In the genomic region with DNA sequence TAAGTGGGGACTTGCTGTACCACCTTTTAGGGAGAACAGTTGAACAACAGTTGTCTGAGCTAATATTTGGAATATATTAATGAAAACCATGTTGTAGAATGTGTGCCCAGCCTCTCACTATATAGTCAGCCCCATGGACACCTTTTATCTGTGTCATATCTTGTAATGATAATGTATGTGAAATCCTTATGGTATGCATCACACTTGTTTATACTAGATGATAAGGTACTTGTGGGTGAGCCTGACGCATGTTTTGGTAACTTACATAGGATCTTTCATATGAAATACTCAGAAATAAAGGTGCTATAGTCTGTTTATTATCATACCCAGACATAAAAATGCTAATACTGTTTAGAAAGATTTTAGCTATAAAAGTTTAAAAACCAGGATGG, we compare ENCODE assay signal across 24 cellular contexts.
"Had no signal": no experiment of that assay in that cellular context is flagged by ENCODE, and none has a peak within 500 bp of the region (broad histone marks: within the 10 kb centered on the region; RNA-seq: fewer than 3 reads in every experiment).

No MANE protein-coding gene starts in this region.

- H3K9me3 ChIP-seq: esophagus squamous epithelium, gastroesophageal sphincter, neutrophil, ovary, prostate gland, tibial nerve had no signal

- ATAC-seq: gastroesophageal sphincter, heart left ventricle, left cardiac atrium, T-cell had no signal

- H3K36me3 ChIP-seq: ascending aorta, breast epithelium, esophagus squamous epithelium, gastroesophageal sphincter, heart left ventricle, neutrophil, ovary, prostate gland, SJCRH30, tibial nerve, WERI-Rb-1 had no signal

- H3K36me3 Mint-ChIP-seq: activated naive CD4-positive, alpha-beta T cell treated with anti-CD3 and anti-CD28 coated beads, Interleukin-2, amount 10 ng/mL, durations not matched to agents 7 days and 5 days had no signal

- H3K4me3 ChIP-seq: ascending aorta, breast epithelium, coronary artery, esophagus squamous epithelium, gastroesophageal sphincter, heart left ventricle, ovary, prostate gland, SJCRH30, tibial nerve had no signal

- FAIRE-seq: islet of Langerhans, TTC549 had no signal

- H3K4me1 Mint-ChIP-seq: activated naive CD4-positive, alpha-beta T cell treated with anti-CD3 and anti-CD28 coated beads, Interleukin-2, amount 10 ng/mL, durations not matched to agents 7 days and 5 days; nephron had no signal

- H3K27me3 Mint-ChIP-seq: activated naive CD4-positive, alpha-beta T cell treated with anti-CD3 and anti-CD28 coated beads, Interleukin-2, amount 10 ng/mL, durations not matched to agents 7 days and 5 days; T-cell had no signal

- H3K27ac Mint-ChIP-seq: activated naive CD4-positive, alpha-beta T cell treated with anti-CD3 and anti-CD28 coated beads, Interleukin-2, amount 10 ng/mL, durations not matched to agents 7 days and 5 days; nephron; T-cell had no signal

- DNase-seq: activated CD4-positive, alpha-beta T cell treated with anti-CD3 and anti-CD28 coated beads, Interleukin-2, amount 50 U/mL, for 48 hours; activated naive CD4-positive, alpha-beta T cell treated with anti-CD3 and anti-CD28 coated beads, Interleukin-2, amount 10 ng/mL, durations not matched to agents 7 days and 5 days; cerebellar nuclear complex; esophagus squamous epithelium; heart left ventricle; left cardiac atrium; ovary; SJCRH30; stimulated activated CD4-positive, alpha-beta T cell treated with anti-CD3 and anti-CD28 coated beads, Interleukin-2, amount 100 ng/mL, for 48 hours; stimulated activated CD8-positive, alpha-beta memory T cell treated with anti-CD3 and anti-CD28 coated beads, Interleukin-4, amount 100 ng/mL, for 48 hours; stimulated activated naive CD4-positive, alpha-beta T cell; substantia nigra; T-cell; WERI-Rb-1 had no signal

- H3K4me1 ChIP-seq: ascending aorta, breast epithelium, esophagus squamous epithelium, heart left ventricle, prostate gland, SJCRH30 had no signal

- H3K27me3 ChIP-seq: ascending aorta, breast epithelium, esophagus squamous epithelium, gastroesophageal sphincter, heart left ventricle, neutrophil, ovary, SJCRH30, tibial nerve had no signal

- H3K27ac ChIP-seq: ascending aorta, breast epithelium, coronary artery, esophagus squamous epithelium, gastroesophageal sphincter, heart left ventricle, neutrophil, ovary, prostate gland, SJCRH30, WERI-Rb-1 had no signal

- H3K4me3 Mint-ChIP-seq: activated naive CD4-positive, alpha-beta T cell treated with anti-CD3 and anti-CD28 coated beads, Interleukin-2, amount 10 ng/mL, durations not matched to agents 7 days and 5 days; nephron; T-cell had no signal
